In the genomic region with DNA sequence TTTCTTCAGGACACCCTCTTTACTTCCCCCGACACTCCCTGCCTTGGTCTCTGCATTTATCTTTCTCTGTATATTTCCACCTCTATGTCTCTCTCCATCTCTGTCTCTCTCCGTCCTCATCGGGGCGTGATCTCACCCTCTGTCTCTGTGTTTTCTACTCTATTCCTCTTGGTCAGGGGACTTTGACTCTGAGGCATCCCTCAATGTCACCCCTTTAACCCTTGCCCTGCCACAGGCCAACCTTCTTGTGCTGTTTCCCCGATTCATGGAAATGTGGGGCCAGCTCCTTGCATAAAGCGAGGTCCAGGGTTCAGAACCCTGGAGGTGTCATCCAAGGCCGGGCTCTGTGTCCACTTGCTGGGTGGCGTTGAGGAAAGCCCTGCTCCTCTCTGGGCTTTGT, we compare ENCODE assay signal across 21 cellular contexts. TPM values are rescaled to one million over a fixed set of nuclear protein-coding genes. Genes with fewer than 3 reads are reported as not detected.
A peak's percentile ranks its signal among the peaks of the same experiment; 100 is the strongest.
DNase-seq lines count a peak whose midpoint lies in the region; ATAC-seq, FAIRE-seq and TF ChIP-seq lines count a peak whose summit lies in the region.
"Had no signal": no experiment of that assay in that cellular context is flagged by ENCODE, and none has a peak within 500 bp of the region (broad histone marks: within the 10 kb centered on the region; RNA-seq: fewer than 3 reads in every experiment).

No MANE protein-coding gene starts in this region.

- no peak overlapping the region for H2BK120ac ChIP-seq in H1 (replicated peaks; ENCODE audit: low read depth, low read length)

- H4K8ac ChIP-seq in H1 (ENCODE audit: extremely low read depth, insufficient read depth, low read length) = no peak overlapping the region

- no peak overlapping the region for H3K56ac ChIP-seq in H1 (replicated peaks; ENCODE audit: insufficient read length, low read depth, low read length)

- peaks cover 5% of the 10 kb centered on the region; the same call in 1 of the 2 replicates for H3K23me2 ChIP-seq in H1 (ENCODE audit: low read depth, low read length)

- 0 out of 2 replicates have a peak overlapping the region, but pooled peaks have one; percentile 60 for H3K18ac ChIP-seq in H1 (ENCODE audit: extremely low read depth, low read length)

- H3K79me1 ChIP-seq in H1 (ENCODE audit: low read depth, low read length) = no peaks in the 10 kb centered on the region

- no peak for FAIRE-seq in H1 (lab: Jason Lieb, UNC)
- FAIRE-seq: D721Med, GM12892, GM19239 had no signal

- no peak overlapping the region for H3K14ac ChIP-seq in H1 (ENCODE audit: insufficient read length)

- H3K4me2 ChIP-seq in Karpas-422 (ENCODE audit: low read depth, low read length, poor library complexity, severe bottlenecking) = peak overlapping the region; percentile 41
- H3K4me2 ChIP-seq in H1 (ENCODE audit: insufficient read depth in 1 of 2, low read depth in 2 of 2, low read length in 2 of 2) = peak overlapping the region; percentile 15 to 60; a peak in 2 of 4 replicates

- peak overlapping the region; percentile 59; the same call in 1 of the 2 replicates for H2AK5ac ChIP-seq in H1 (ENCODE audit: low read depth, low read length)

- DNase-seq in activated naive CD8-positive, alpha-beta T cell treated with anti-CD3 and anti-CD28 coated beads, Interleukin-2, amount 50 U/mL, for 24 hours = no peak
- no peak for DNase-seq in activated naive CD8-positive, alpha-beta T cell treated with anti-CD3 and anti-CD28 coated beads for 36 hours
- no peak for DNase-seq in Karpas-422
- DNase-seq in H1 (ENCODE audit: low read depth in 1 of 2, low spot score in 2 of 2) = no peak
- DNase-seq in NCI-H82 (lab: John Stamatoyannopoulos, UW) = no peak
- no peak for DNase-seq in NCI-H128 (lab: John Stamatoyannopoulos, UW; ENCODE audit: unreplicated experiment)
- no peak for DNase-seq in NCI-H1436 (lab: John Stamatoyannopoulos, UW)
- DNase-seq: AML-193; CD4-positive, alpha-beta memory T cell; COR-L47; DMS153; DMS79 treated with DMSO at 0.1 percent for 48 hours; GDM1; HCEC 1CT; HFFc6; KG1 had no signal

- H3K23ac ChIP-seq in H1 (ENCODE audit: insufficient read length) = no peak overlapping the region

- POLR2A ChIA-PET in H1 (lab: Charles Lee; ENCODE audit: partially characterized antibody) = no interaction called here

- H3K9me3 Mint-ChIP-seq in activated naive CD8-positive, alpha-beta T cell treated with anti-CD3 and anti-CD28 coated beads, Interleukin-2, amount 50 U/mL, for 24 hours = no peaks in the 10 kb centered on the region
- peaks cover 2% of the 10 kb centered on the region for H3K9me3 Mint-ChIP-seq in activated naive CD8-positive, alpha-beta T cell treated with anti-CD3 and anti-CD28 coated beads for 36 hours
- H3K9me3 Mint-ChIP-seq: CD4-positive, alpha-beta memory T cell; HFFc6 had no signal

- peaks cover 8% of the 10 kb centered on the region for H3K4me1 Mint-ChIP-seq in activated naive CD8-positive, alpha-beta T cell treated with anti-CD3 and anti-CD28 coated beads, Interleukin-2, amount 50 U/mL, for 24 hours
- H3K4me1 Mint-ChIP-seq in activated naive CD8-positive, alpha-beta T cell treated with anti-CD3 and anti-CD28 coated beads for 36 hours = peaks cover 7% of the 10 kb centered on the region

- H3K79me2 ChIP-seq in Karpas-422 (ENCODE audit: low read length) = no peaks in the 10 kb centered on the region
- H3K79me2 ChIP-seq in H1 (ENCODE audit: control insufficient read depth in 1 of 2, insufficient read depth in 2 of 2, low read length in 2 of 2) = no peaks in the 10 kb centered on the region

- no peak overlapping the region for H3K4me3 Mint-ChIP-seq in activated naive CD8-positive, alpha-beta T cell treated with anti-CD3 and anti-CD28 coated beads, Interleukin-2, amount 50 U/mL, for 24 hours
- H3K4me3 Mint-ChIP-seq in activated naive CD8-positive, alpha-beta T cell treated with anti-CD3 and anti-CD28 coated beads for 36 hours = no peak overlapping the region
- H3K4me3 Mint-ChIP-seq: CD4-positive, alpha-beta memory T cell; HFFc6 had no signal

- peaks cover 28% of the 10 kb centered on the region for H3K27me3 Mint-ChIP-seq in activated naive CD8-positive, alpha-beta T cell treated with anti-CD3 and anti-CD28 coated beads, Interleukin-2, amount 50 U/mL, for 24 hours
- peaks cover 41% of the 10 kb centered on the region for H3K27me3 Mint-ChIP-seq in activated naive CD8-positive, alpha-beta T cell treated with anti-CD3 and anti-CD28 coated beads for 36 hours

- no peaks in the 10 kb centered on the region for H3K9me2 ChIP-seq in Karpas-422 (replicated peaks; ENCODE audit: insufficient read depth, low read length)

- TF ChIP-seq EP300 in H1 (IDR thresholded peaks at IDR 0.05; ENCODE audit: borderline replicate concordance in 1 of 2, low read depth in 2 of 2, low read length in 2 of 2) = no peak

- H2BK15ac ChIP-seq in H1 (ENCODE audit: low read length) = no peak overlapping the region

- H3K27ac Mint-ChIP-seq in activated naive CD8-positive, alpha-beta T cell treated with anti-CD3 and anti-CD28 coated beads, Interleukin-2, amount 50 U/mL, for 24 hours = peak overlapping the region; percentile 10
- no peak overlapping the region for H3K27ac Mint-ChIP-seq in activated naive CD8-positive, alpha-beta T cell treated with anti-CD3 and anti-CD28 coated beads for 36 hours
- H3K27ac Mint-ChIP-seq: HFFc6 had no signal

- CTCF ChIA-PET in H1 (lab: Charles Lee; ENCODE audit: partially characterized antibody) = interaction anchor here (5.7 kb wide), 1 partner anchor 20 kb away, joined by 34 read pairs; no protein-coding TSS in a partner anchor

- H2BK12ac ChIP-seq in H1 (ENCODE audit: low read depth, low read length) = no peak overlapping the region

- peak overlapping the region; percentile 29 for H4K91ac ChIP-seq in H1 (replicated peaks; ENCODE audit: insufficient read length, low read length)

- H3K36me3 ChIP-seq in Karpas-422 (ENCODE audit: insufficient read depth, low read length) (no peaks in the 10 kb centered on the region), H1 (ENCODE audit: control insufficient read depth in 2 of 4, insufficient read depth in 4 of 4, low read length in 3 of 4) (no peaks in the 10 kb centered on the region)

- H4K20me1 ChIP-seq in Karpas-422 (ENCODE audit: insufficient read depth, low read depth, low read length) = no peaks in the 10 kb centered on the region
- H4K20me1 ChIP-seq in H1 (replicated peaks in 1 of 2; ENCODE audit: control insufficient read depth in 1 of 2, insufficient read depth in 2 of 2, low read length in 2 of 2) = peaks cover 0 to 6% of the 10 kb centered on the region in 2 experiments

- H2BK5ac ChIP-seq in H1 (ENCODE audit: low read depth, low read length) = peak overlapping the region; percentile 20; the same call in 1 of the 2 replicates

- TF ChIP-seq POLR2A in H1 (IDR thresholded peaks at IDR 0.05; ENCODE audit: control extremely low read depth in 1 of 2, low read depth in 2 of 2, low read length in 2 of 2) = no peak

- H3K9me3 ChIP-seq in Karpas-422 (ENCODE audit: low read length) (no peaks in the 10 kb centered on the region), H1 (ENCODE audit: insufficient read depth in 2 of 2, low read depth in 1 of 2, low read length in 1 of 2) (no peaks in the 10 kb centered on the region)

- no peak overlapping the region for H4K5ac ChIP-seq in H1 (ENCODE audit: insufficient read length, low read depth, low read length)

- no peaks in the 10 kb centered on the region for H3K27me3 ChIP-seq in Karpas-422 (ENCODE audit: low read length)
- no peaks in the 10 kb centered on the region; a peak in 1 of 7 replicates for H3K27me3 ChIP-seq in H1 (replicated peaks in 1 of 4; ENCODE audit: control insufficient read depth in 3 of 4, extremely low read depth in 1 of 4, insufficient read depth in 3 of 4, low read length in 3 of 4)

- H3K36me3 Mint-ChIP-seq in activated naive CD8-positive, alpha-beta T cell treated with anti-CD3 and anti-CD28 coated beads, Interleukin-2, amount 50 U/mL, for 24 hours (ENCODE audit: low read depth) = no peaks in the 10 kb centered on the region
- H3K36me3 Mint-ChIP-seq in activated naive CD8-positive, alpha-beta T cell treated with anti-CD3 and anti-CD28 coated beads for 36 hours = no peaks in the 10 kb centered on the region
- H3K36me3 Mint-ChIP-seq: CD4-positive, alpha-beta memory T cell had no signal

- H3K4me3 ChIP-seq in Karpas-422 (ENCODE audit: low read length) (no peak overlapping the region), H1 (ENCODE audit: extremely low read depth in 1 of 4, insufficient read depth in 2 of 4, low read depth in 3 of 4, low read length in 4 of 4) (peak overlapping the region in 1 of 4 experiments; percentile 44; a peak in 3 of 8 replicates)

- H3K4me1 ChIP-seq in Karpas-422 (ENCODE audit: low read length) (peaks cover 32% of the 10 kb centered on the region), H1 (replicated peaks in 1 of 4; ENCODE audit: control insufficient read depth in 3 of 4, insufficient read depth in 4 of 4, low read length in 3 of 4) (peaks cover 5 to 18% (median 10%) of the 10 kb centered on the region in 4 experiments; a peak in 6 of 7 replicates)

- H3K27ac ChIP-seq in Karpas-422 (ENCODE audit: low read length) = no peak overlapping the region
- no peak overlapping the region for H3K27ac ChIP-seq in H1 (ENCODE audit: low read depth, low read length)
- H3K27ac ChIP-seq: C4-2B had no signal

- TF ChIP-seq CTCF in H1 (IDR thresholded peaks at IDR 0.05; ENCODE audit: control extremely low read depth in 1 of 3, insufficient read depth in 1 of 3, low read depth in 1 of 3, low read length in 3 of 3) = no peak

- no peak overlapping the region for H3K4ac ChIP-seq in H1 (replicated peaks; ENCODE audit: insufficient read length, low read depth, low read length)

- H2BK20ac ChIP-seq in H1 (ENCODE audit: low read length) = no peak overlapping the region

- no peak for TF ChIP-seq RAD21 in H1 (IDR thresholded peaks at IDR 0.05 in 1 of 2, conservative IDR thresholded peaks at IDR 0.05 in 1 of 2; ENCODE audit: low read depth in 2 of 2, low read length in 2 of 2)

- H2AFZ ChIP-seq in Karpas-422 (ENCODE audit: low read length) (peak overlapping the region; percentile 69; the same call in 1 of the 2 replicates), H1 (ENCODE audit: low read length) (no peak overlapping the region)

- 54% methylated on average over 8 of the region's 8 CpGs; no CpG with 5 or more reads in 1 of the 2 experiments for WGBS in H1 (ENCODE audit: extremely low coverage in 1 of 2, insufficient coverage in 1 of 2, insufficient read length in 1 of 2, insufficient replicate concordance in 2 of 2, low coverage in 1 of 2, low lambda C conversion rate in 2 of 2, missing lambda C conversion rate in 1 of 2), 2 experiments

- H3K9ac ChIP-seq in Karpas-422 (ENCODE audit: low read length) (peak overlapping the region; percentile 34; the same call in 1 of the 2 replicates), H1 (replicated peaks in 1 of 4; ENCODE audit: extremely low read depth in 1 of 4, low read depth in 3 of 4, low read length in 3 of 4) (no peak overlapping the region)

- ATAC-seq in activated naive CD8-positive, alpha-beta T cell treated with anti-CD3 and anti-CD28 coated beads, Interleukin-2, amount 50 U/mL, for 24 hours = no peak
- ATAC-seq in HG02623 (IDR thresholded peaks at IDR 0.05; ENCODE audit: unreplicated experiment) = no peak

RNA-seq across cellular contexts. Expression of a gene that starts 46.8 kb away (rescaled TPM):
- 10 to 100 TPM; 78.9 to 80.1 TPM for total RNA-seq in activated naive CD8-positive, alpha-beta T cell treated with anti-CD3 and anti-CD28 coated beads for 36 hours
- total RNA-seq in Karpas-422 (2014; rRNA removed; shearing (Covaris generic); ENCODE audit: low replicate concordance) = 25.0 and 25.5 TPM in 2 replicates
- 40.4 and 44.7 TPM in 2 replicates for total RNA-seq in H1 (2021; fragmentation: NEBNext Ultra II Directional; extraction: Animal tissue kit (Norgen Biotek cat#: 25700))
- 58.1 and 62.8 TPM in 2 replicates for polyA plus RNA-seq in H1 (2011; rRNA removed)
- 56.3 TPM for polyA plus RNA-seq in H1 (2011; cell fraction: cytosol; rRNA removed)
- 79.4 TPM for polyA plus RNA-seq in H1 (2011; cell fraction: nucleus; rRNA removed)
- 41.1 to 44.8 TPM (median 43.8 TPM) in 4 replicates for polyA plus RNA-seq in H1 (2012, experiment 1 of 2)
- 44.9 TPM for polyA plus RNA-seq in H1 (2012, experiment 2 of 2)
- polyA plus RNA-seq in H1 (2013, experiment 1 of 2) = 54.5 TPM
- polyA plus RNA-seq in H1 (2013, experiment 2 of 2) = 59.4 TPM
- 72.7 and 96.7 TPM in 2 replicates for polyA minus RNA-seq in H1 (2011; rRNA and poly(A)+ RNA removed)
- polyA minus RNA-seq in H1 (2011; cell fraction: cytosol; rRNA and poly(A)+ RNA removed) = 48.0 TPM
- polyA minus RNA-seq in H1 (2011; cell fraction: nucleus; rRNA and poly(A)+ RNA removed) = 21.6 TPM
